23 cellular contexts compared by ENCODE assay signal in the genomic region with DNA sequence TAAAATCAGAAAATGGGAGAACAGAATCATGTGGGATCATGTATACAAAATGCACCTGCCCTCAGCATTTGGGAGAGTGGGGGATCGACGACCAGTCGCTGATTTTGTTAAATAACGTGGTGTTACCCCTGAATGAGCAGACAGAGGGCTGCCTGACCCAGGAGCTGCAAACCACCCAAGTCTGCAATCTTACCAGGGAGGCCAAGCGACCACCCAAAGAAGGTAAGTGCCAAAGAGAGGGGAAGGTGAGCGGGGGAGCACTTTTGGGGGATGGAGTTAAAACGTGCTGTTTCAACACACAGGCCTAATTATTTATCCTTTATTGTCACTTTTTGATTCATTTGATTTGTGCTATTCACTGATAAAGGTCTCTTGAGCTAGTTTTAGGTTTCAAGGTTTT. TPM values are rescaled to one million over a fixed set of nuclear protein-coding genes. Genes with fewer than 3 reads are reported as not detected.
DNase-seq lines count a peak whose midpoint lies in the region; ATAC-seq and TF ChIP-seq lines count a peak whose summit lies in the region.
"Had no signal": no experiment of that assay in that cellular context is flagged by ENCODE, and none has a peak within 500 bp of the region (broad histone marks: within the 10 kb centered on the region; RNA-seq: fewer than 3 reads in every experiment).

No MANE protein-coding gene starts in this region.

- H3K27me3 ChIP-seq in Loucy (ENCODE audit: insufficient read depth, low read length, poor library complexity, severe bottlenecking) = no peaks in the 10 kb centered on the region
- H3K27me3 ChIP-seq: testis had no signal

- no peaks in the 10 kb centered on the region for H3K9me3 Mint-ChIP-seq in activated CD4-positive, alpha-beta T cell treated with anti-CD3 and anti-CD28 coated beads for 36 hours (ENCODE audit: low read depth)
- H3K9me3 Mint-ChIP-seq: CD4-positive, alpha-beta T cell; HFFc6; stimulated activated effector memory CD8-positive, alpha-beta T cell treated with anti-CD3 and anti-CD28 coated beads, Interleukin-12 subunit alpha, Interleukin-12 subunit beta, amount 100 ng/mL, for 72 hours had no signal

- H3K27ac Mint-ChIP-seq in activated CD4-positive, alpha-beta T cell treated with anti-CD3 and anti-CD28 coated beads for 36 hours = no peak overlapping the region
- H3K27ac Mint-ChIP-seq: CD4-positive, alpha-beta T cell; HFFc6; stimulated activated effector memory CD8-positive, alpha-beta T cell treated with anti-CD3 and anti-CD28 coated beads, Interleukin-12 subunit alpha, Interleukin-12 subunit beta, amount 100 ng/mL, for 72 hours had no signal

- no peak overlapping the region for H3K4me2 ChIP-seq in Loucy (ENCODE audit: low read depth, low read length, poor library complexity, severe bottlenecking)

- intact Hi-C loops in activated CD4-positive, alpha-beta T cell treated with anti-CD3 and anti-CD28 coated beads for 36 hours (cut with DNase I, micrococcal nuclease) = loop anchor here (2.0 to 5.0 kb wide), 6 partner anchors 140 to 1470 kb away; no protein-coding TSS in a partner anchor

- H3K27me3 Mint-ChIP-seq in activated CD4-positive, alpha-beta T cell treated with anti-CD3 and anti-CD28 coated beads for 36 hours = peaks cover 43% of the 10 kb centered on the region

- no peak overlapping the region for H3K4me3 Mint-ChIP-seq in activated CD4-positive, alpha-beta T cell treated with anti-CD3 and anti-CD28 coated beads for 36 hours
- H3K4me3 Mint-ChIP-seq: CD4-positive, alpha-beta T cell; stimulated activated effector memory CD8-positive, alpha-beta T cell treated with anti-CD3 and anti-CD28 coated beads, Interleukin-12 subunit alpha, Interleukin-12 subunit beta, amount 100 ng/mL, for 72 hours had no signal

- no peaks in the 10 kb centered on the region for H3K4me1 ChIP-seq in Loucy (ENCODE audit: insufficient read depth, low read length, poor library complexity, severe bottlenecking)
- H3K4me1 ChIP-seq: testis had no signal

- H3K27ac ChIP-seq in caudate nucleus (ENCODE audit: low read depth, low read length) (peak overlapping the region; percentile 91), temporal lobe (ENCODE audit: low read depth, low read length) (peak overlapping the region; percentile 79)
- H3K27ac ChIP-seq: lower lobe of right lung, testis had no signal

- DNase-seq in caudate nucleus (lab: John Stamatoyannopoulos, UW) (peak in 5 of 61 donors; percentile 12 to 50 (median 33)), GM10248 (ENCODE audit: extremely low spot score) (no peak)
- DNase-seq in activated CD4-positive, alpha-beta T cell treated with anti-CD3 and anti-CD28 coated beads for 36 hours = no peak
- DNase-seq: activated CD4-positive, CD25-positive, alpha-beta regulatory T cell; activated T-cell treated with anti-CD3 and anti-CD28 coated beads, Interleukin-2, amount 50 U/mL, for 1 hour; amniotic stem cell; CD4-positive, alpha-beta T cell; DMS53; heart left ventricle; HFFc6; lower lobe of right lung; NCI-H2171; NCI-H524 treated with DMSO at 0.1 percent for 48 hours; stimulated activated CD4-positive, alpha-beta T cell treated with anti-CD3 and anti-CD28 coated beads, Interleukin-2, amount 100 ng/mL, for 24 hours; testis had no signal

- H3K9me3 ChIP-seq in Loucy (ENCODE audit: insufficient read depth, low read depth, low read length) (no peaks in the 10 kb centered on the region), iPS-18c (ENCODE audit: control insufficient read depth, insufficient read depth, low read length) (no peaks in the 10 kb centered on the region)
- H3K9me3 ChIP-seq: heart left ventricle, lower lobe of right lung, testis had no signal

- CTCF ChIA-PET in GM10248 (lab: Yijun Ruan, JAX) = interaction anchor here (1.0 to 1.8 kb wide), 7 partner anchors 12 to 1468 kb away, joined by 3 to 7 read pairs (median 3); no protein-coding TSS in a partner anchor
- CTCF ChIA-PET in activated CD4-positive, alpha-beta T cell treated with anti-CD3 and anti-CD28 coated beads for 36 hours (lab: Charles Lee) = interaction anchor here (0.7 kb wide), 1 partner anchor 926 kb away, joined by 3 read pairs; no protein-coding TSS in a partner anchor

- peaks cover 14% of the 10 kb centered on the region for H3K4me1 Mint-ChIP-seq in activated CD4-positive, alpha-beta T cell treated with anti-CD3 and anti-CD28 coated beads for 36 hours

- H3K36me3 ChIP-seq in Loucy (ENCODE audit: insufficient read depth, low read length) = no peaks in the 10 kb centered on the region
- H3K36me3 ChIP-seq: heart left ventricle, lower lobe of right lung had no signal

- no peaks in the 10 kb centered on the region for H3K36me3 Mint-ChIP-seq in activated CD4-positive, alpha-beta T cell treated with anti-CD3 and anti-CD28 coated beads for 36 hours (ENCODE audit: low read depth)
- H3K36me3 Mint-ChIP-seq: stimulated activated effector memory CD8-positive, alpha-beta T cell treated with anti-CD3 and anti-CD28 coated beads, Interleukin-12 subunit alpha, Interleukin-12 subunit beta, amount 100 ng/mL, for 72 hours had no signal

- no peaks in the 10 kb centered on the region for H4K20me1 ChIP-seq in Loucy (ENCODE audit: insufficient read depth, low read length, poor library complexity, severe bottlenecking)

- H3K9me2 ChIP-seq in Loucy (replicated peaks; ENCODE audit: low read depth, low read length) = no peaks in the 10 kb centered on the region

- TF ChIP-seq CTCF in Loucy (conservative IDR thresholded peaks at IDR 0.05; ENCODE audit: low read length) = no peak
- TF ChIP-seq CTCF in GM10248 (IDR thresholded peaks at IDR 0.05; ENCODE audit: control extremely low read depth, extremely low read depth, low read depth, missing control alignments) = no peak

- POLR2A ChIA-PET in GM10248 (lab: Yijun Ruan, JAX) = no interaction called here
- POLR2A ChIA-PET in activated CD4-positive, alpha-beta T cell treated with anti-CD3 and anti-CD28 coated beads for 36 hours (lab: Charles Lee) = interaction anchor here (0.6 kb wide), 1 partner anchor 190 kb away, joined by 3 read pairs; no protein-coding TSS in a partner anchor

- H3K4me3 ChIP-seq in Loucy (ENCODE audit: low read length, poor library complexity, severe bottlenecking) (no peak overlapping the region), iPS-18c (ENCODE audit: insufficient read depth, low read depth, low read length) (peak overlapping the region; percentile 62; the same call in 1 of the 2 replicates)
- H3K4me3 ChIP-seq: GM12878 had no signal

- no peaks in the 10 kb centered on the region for H3K79me2 ChIP-seq in Loucy (ENCODE audit: insufficient read depth, low read length)

- no peak overlapping the region for H3K9ac ChIP-seq in Loucy (ENCODE audit: low read depth, low read length, poor library complexity, severe bottlenecking)

- H3F3A ChIP-seq in Loucy (ENCODE audit: low read depth) = no peaks in the 10 kb centered on the region

- peak overlapping the region; percentile 19; the same call in 1 of the 2 replicates for H2AFZ ChIP-seq in Loucy (ENCODE audit: low read length)

- no peak for ATAC-seq in HG02623 (IDR thresholded peaks at IDR 0.05; ENCODE audit: unreplicated experiment)
- no peak for ATAC-seq in activated CD4-positive, alpha-beta T cell treated with anti-CD3 and anti-CD28 coated beads for 36 hours
- ATAC-seq: GM12878; heart left ventricle; lower lobe of right lung; SK-N-SH treated with all-trans-retinoic acid at 6 μM for 48 hours; stimulated activated effector memory CD8-positive, alpha-beta T cell treated with anti-CD3 and anti-CD28 coated beads, Interleukin-12 subunit alpha, Interleukin-12 subunit beta, amount 100 ng/mL, for 72 hours had no signal

RNA-seq across cellular contexts. Expression of a gene that starts 4.1 kb away (rescaled TPM):
- 110 TPM for total RNA-seq in temporal lobe
- not detected for total RNA-seq in activated CD4-positive, alpha-beta T cell treated with anti-CD3 and anti-CD28 coated beads for 36 hours
- total RNA-seq: CD4-positive, alpha-beta T cell; T-helper 2 cell treated with Interferon-gamma antibody and Interleukin-4, amounts not matched to agents 100 ng/mL and 5 ng/mL, for 36 hours had no signal

Comparison
In these comparisons a context has a peak if more than half of its experiments do, and no peak if none do; other contexts are left out.
1. RNA of a gene that starts 4.1 kb away (total RNA-seq): 110 TPM in temporal lobe (single experiment); not detected in activated CD4-positive, alpha-beta T cell treated with anti-CD3 and anti-CD28 coated beads for 36 hours; every median in the first group is over 100 times any median in the second.